In genomic region chr1:8871539-8871935, GRCh38 we compare ENCODE assay signal across 11 cellular contexts. TPM values are rescaled to one million over a fixed set of nuclear protein-coding genes. Genes with fewer than 3 reads are reported as not detected.
DNase-seq lines count a peak whose midpoint lies in the region; ATAC-seq and TF ChIP-seq lines count a peak whose summit lies in the region.
"Had no signal": no experiment of that assay in that cellular context is flagged by ENCODE, and none has a peak within 500 bp of the region (broad histone marks: within the 10 kb centered on the region; RNA-seq: fewer than 3 reads in every experiment).

No MANE protein-coding gene starts in this region.

- H3K27ac Mint-ChIP-seq in activated T-cell treated with anti-CD3 and anti-CD28 coated beads, Interleukin-2, amount 50 U/mL, for 24 hours = peak overlapping the region; percentile 100
- peak overlapping the region; percentile 57 for H3K27ac Mint-ChIP-seq in T-helper 17 cell

- peaks cover 99% of the 10 kb centered on the region for H3K36me3 Mint-ChIP-seq in activated T-cell treated with anti-CD3 and anti-CD28 coated beads, Interleukin-2, amount 50 U/mL, for 24 hours (ENCODE audit: low read depth)
- peaks cover 9% of the 10 kb centered on the region for H3K36me3 Mint-ChIP-seq in T-helper 17 cell (ENCODE audit: low read depth)

- no peaks in the 10 kb centered on the region for H3K9me3 ChIP-seq in T-helper 17 cell (ENCODE audit: control insufficient read depth, low read length, poor library complexity, severe bottlenecking)
- no peaks in the 10 kb centered on the region for H3K9me3 ChIP-seq in fibroblast of lung (ENCODE audit: control insufficient read depth, insufficient read depth, low read depth, low read length)

- H3K4me1 Mint-ChIP-seq in activated T-cell treated with anti-CD3 and anti-CD28 coated beads, Interleukin-2, amount 50 U/mL, for 24 hours (ENCODE audit: low read depth) = peaks cover 90% of the 10 kb centered on the region
- H3K4me1 Mint-ChIP-seq in T-helper 17 cell = peaks cover 40% of the 10 kb centered on the region

- no peaks in the 10 kb centered on the region for H4K20me1 ChIP-seq in fibroblast of lung (ENCODE audit: control insufficient read depth, extremely low read depth, insufficient read depth, low read length)

- H3K9ac ChIP-seq in fibroblast of lung (ENCODE audit: insufficient read depth, low read length) = no peak overlapping the region

- no peak for DNase-seq in activated T-cell treated with anti-CD3 and anti-CD28 coated beads, Interleukin-2, amount 50 U/mL, for 24 hours
- no peak for DNase-seq in activated T-cell treated with anti-CD3 and anti-CD28 coated beads, Interleukin-2, amount 50 U/mL, for 1 hour
- DNase-seq in T-helper 17 cell (peak in 1 of 3 donors; percentile 21), fibroblast of lung (ENCODE audit: low read depth in 2 of 2) (no peak), NCI-H524 (lab: John Stamatoyannopoulos, UW) (no peak), mesenteric fat pad (ENCODE audit: low spot score) (no peak)
- DNase-seq: cortex of kidney, retina had no signal

- ATAC-seq in T-helper 17 cell = no peak
- no peak for ATAC-seq in HG03565 (IDR thresholded peaks at IDR 0.05; ENCODE audit: unreplicated experiment)
- ATAC-seq: Right ventricle myocardium inferior had no signal

- H3K4me1 ChIP-seq in fibroblast of lung (ENCODE audit: control insufficient read depth, extremely low read depth, insufficient read depth, low read length) = peaks cover 26% of the 10 kb centered on the region

- H3K9me3 Mint-ChIP-seq in activated T-cell treated with anti-CD3 and anti-CD28 coated beads, Interleukin-2, amount 50 U/mL, for 24 hours = no peaks in the 10 kb centered on the region

- peaks cover 74% of the 10 kb centered on the region for H3K79me2 ChIP-seq in fibroblast of lung (ENCODE audit: control insufficient read depth, insufficient read depth, low read length)

- no peaks in the 10 kb centered on the region for H3K27me3 ChIP-seq in fibroblast of lung (ENCODE audit: control insufficient read depth, insufficient read depth, low read length)

- H3K27me3 Mint-ChIP-seq in activated T-cell treated with anti-CD3 and anti-CD28 coated beads, Interleukin-2, amount 50 U/mL, for 24 hours = no peaks in the 10 kb centered on the region
- no peaks in the 10 kb centered on the region for H3K27me3 Mint-ChIP-seq in T-helper 17 cell

- H3K27ac ChIP-seq in fibroblast of lung (ENCODE audit: insufficient read depth, low read length) = peak overlapping the region; percentile 35
- H3K27ac ChIP-seq in temporal lobe (ENCODE audit: low read depth, low read length) = peak overlapping the region; percentile 22

- peak overlapping the region; percentile 11 for H3K4me2 ChIP-seq in fibroblast of lung (ENCODE audit: extremely low read depth, insufficient read depth, low read length)

- peaks cover 36% of the 10 kb centered on the region for H3K36me3 ChIP-seq in fibroblast of lung (ENCODE audit: control insufficient read depth, insufficient read depth, low read length)

- peak overlapping the region; percentile 97 for H3K4me3 Mint-ChIP-seq in activated T-cell treated with anti-CD3 and anti-CD28 coated beads, Interleukin-2, amount 50 U/mL, for 24 hours
- no peak overlapping the region for H3K4me3 Mint-ChIP-seq in T-helper 17 cell

- TF ChIP-seq CTCF in fibroblast of lung (conservative IDR thresholded peaks at IDR 0.05 in 1 of 2, IDR thresholded peaks at IDR 0.05 in 1 of 2; ENCODE audit: low read depth in 1 of 2, low read length in 2 of 2) = peak in 1 of 2 donors; percentile 12

- H2AFZ ChIP-seq in fibroblast of lung (ENCODE audit: low read length) = no peak overlapping the region

- H3K4me3 ChIP-seq in fibroblast of lung (replicated peaks in 1 of 4; ENCODE audit: control extremely low read depth in 1 of 4, insufficient read depth in 1 of 4, low read depth in 3 of 4, low read length in 4 of 4) = no peak overlapping the region

RNA-seq across cellular contexts. Expression of gene ENO1, which starts 6.9 kb away (rescaled TPM):
- 100 to 1,000 TPM; 322 to 380 TPM for total RNA-seq in T-helper 17 cell
- total RNA-seq in fibroblast of lung = 963 and 971 TPM in 2 replicates
- 1,177 and 1,629 TPM in 2 replicates for polyA plus RNA-seq in fibroblast of lung
- polyA plus RNA-seq in fibroblast of lung (2012) = 1,392 and 2,021 TPM in 2 replicates
- polyA minus RNA-seq in fibroblast of lung (ENCODE audit: low replicate concordance) = 1,769 and 2,224 TPM in 2 replicates
- total RNA-seq in temporal lobe = 223 TPM
- 863 TPM for total RNA-seq in mesenteric fat pad

RNA-seq across cellular contexts. Expression of gene RERE, which starts 54.1 kb away (rescaled TPM):
- 100 to 1,000 TPM; 102 to 108 TPM for total RNA-seq in T-helper 17 cell
- 45.7 and 51.0 TPM in 2 replicates for total RNA-seq in fibroblast of lung
- 3.7 and 5.8 TPM in 2 replicates for polyA plus RNA-seq in fibroblast of lung
- 39.9 and 56.9 TPM in 2 replicates for polyA plus RNA-seq in fibroblast of lung (2012)
- 79.4 and 89.4 TPM in 2 replicates for polyA minus RNA-seq in fibroblast of lung (ENCODE audit: low replicate concordance)
- 674 TPM for total RNA-seq in temporal lobe
- 120 TPM for total RNA-seq in mesenteric fat pad
